In genomic region chr15:78764340-78765153, GRCh38 we compare ENCODE assay signal across 9 cellular contexts. TPM values are rescaled to one million over a fixed set of nuclear protein-coding genes. Genes with fewer than 3 reads are reported as not detected.
DNase-seq lines count a peak whose midpoint lies in the region; ATAC-seq, FAIRE-seq and TF ChIP-seq lines count a peak whose summit lies in the region.
"Not testable (repeated sequence)": the region's sequence is repeated elsewhere in the genome, so short reads cannot be mapped to it uniquely, and the experiment has no call there.
"Had no signal": no experiment of that assay in that cellular context is flagged by ENCODE, and none has a peak within 500 bp of the region (broad histone marks: within the 10 kb centered on the region; RNA-seq: fewer than 3 reads in every experiment).

No MANE protein-coding gene starts in this region.

- ATAC-seq in RWPE2 (ENCODE audit: low read depth), result peak; percentile 11; the same call in 2 of the 3 replicates
- ATAC-seq in mucosa of descending colon, result peak; percentile 39
- ATAC-seq in upper lobe of right lung, result not testable (repeated sequence)

- TF ChIP-seq CTCF in RWPE2 (IDR thresholded peaks at IDR 0.05; ENCODE audit: poor library complexity, severe bottlenecking); glutamatergic neuron (IDR thresholded peaks at IDR 0.05; ENCODE audit: partially characterized antibody, unreplicated experiment); kidney (IDR thresholded peaks at IDR 0.05; ENCODE audit: borderline replicate concordance, extremely low read depth, insufficient read depth); mucosa of descending colon (IDR thresholded peaks at IDR 0.05); progenitor cell of endocrine pancreas (IDR thresholded peaks at IDR 0.05; ENCODE audit: unreplicated experiment); upper lobe of right lung (IDR thresholded peaks at IDR 0.05): not testable (repeated sequence)

- H3K4me1 Mint-ChIP-seq in glutamatergic neuron (ENCODE audit: low read depth, unreplicated experiment); progenitor cell of endocrine pancreas (ENCODE audit: low read depth): not testable (repeated sequence)

- not testable (repeated sequence) for H3K4me3 ChIP-seq in RWPE2 (ENCODE audit: severe bottlenecking); kidney (ENCODE audit: low read length in 2 of 2); mucosa of descending colon; upper lobe of right lung

- not testable (repeated sequence) for H3K4me3 Mint-ChIP-seq in glutamatergic neuron (ENCODE audit: unreplicated experiment); progenitor cell of endocrine pancreas (ENCODE audit: low read depth)

- not testable (repeated sequence) for H3K9ac ChIP-seq in kidney (ENCODE audit: low read length in 2 of 2)

- DNase-seq in DMS 273 (lab: John Stamatoyannopoulos, UW; ENCODE audit: unreplicated experiment) (peak; percentile 41), NCI-H2171 (lab: John Stamatoyannopoulos, UW) (peak; percentile 48), RWPE2 (ENCODE audit: low spot score) (peak; percentile 66), kidney (peak; percentile 59), upper lobe of right lung (peak; percentile 59)
- not testable (repeated sequence) for DNase-seq in glutamatergic neuron; mucosa of descending colon; progenitor cell of endocrine pancreas (ENCODE audit: low spot score, unreplicated experiment)

- not testable (repeated sequence) for H3K36me3 ChIP-seq in RWPE2 (ENCODE audit: low read depth); kidney (ENCODE audit: control insufficient read depth in 1 of 2, insufficient read depth in 2 of 2, low read length in 2 of 2); mucosa of descending colon (ENCODE audit: low read depth); upper lobe of right lung

- peaks cover 20% of the 10 kb centered on the region for H3K27me3 Mint-ChIP-seq in glutamatergic neuron (ENCODE audit: unreplicated experiment)
- H3K27me3 Mint-ChIP-seq in progenitor cell of endocrine pancreas, result not testable (repeated sequence)

- not testable (repeated sequence) for H3K27me3 ChIP-seq in RWPE2 (ENCODE audit: insufficient read depth, poor library complexity, severe bottlenecking); upper lobe of right lung

- FAIRE-seq in kidney (lab: Jason Lieb, UNC), result not testable (repeated sequence)

- not testable (repeated sequence) for H3K36me3 Mint-ChIP-seq in glutamatergic neuron (ENCODE audit: unreplicated experiment); progenitor cell of endocrine pancreas (ENCODE audit: insufficient read depth)

- peaks cover 14% of the 10 kb centered on the region for H3K9me3 Mint-ChIP-seq in glutamatergic neuron (ENCODE audit: unreplicated experiment)
- not testable (repeated sequence) for H3K9me3 Mint-ChIP-seq in progenitor cell of endocrine pancreas (ENCODE audit: low read depth)

- H3K27ac ChIP-seq in RWPE2 (ENCODE audit: poor library complexity, severe bottlenecking); kidney (ENCODE audit: low read depth in 2 of 2, low read length in 2 of 2); upper lobe of right lung: not testable (repeated sequence)

- H3K4me1 ChIP-seq in RWPE2 (ENCODE audit: insufficient read depth, poor library complexity, severe bottlenecking); kidney (ENCODE audit: control insufficient read depth in 1 of 2, insufficient read depth in 1 of 2, low read depth in 1 of 2, low read length in 2 of 2); mucosa of descending colon (ENCODE audit: low read depth); upper lobe of right lung: not testable (repeated sequence)

- H3K9me3 ChIP-seq in RWPE2 (ENCODE audit: severe bottlenecking); kidney (ENCODE audit: control insufficient read depth in 1 of 2, low read length in 2 of 2); mucosa of descending colon; upper lobe of right lung: not testable (repeated sequence)

- peak overlapping the region; percentile 48 for H3K27ac Mint-ChIP-seq in glutamatergic neuron (ENCODE audit: unreplicated experiment)
- peak overlapping the region; percentile 79 for H3K27ac Mint-ChIP-seq in progenitor cell of endocrine pancreas

- intact Hi-C loops in kidney (cut with DNase I); mucosa of descending colon (cut with DNase I, micrococcal nuclease); upper lobe of right lung (cut with DNase I): not testable (repeated sequence)

RNA-seq across cellular contexts. Expression of gene ADAMTS7, which starts 46.7 kb away (rescaled TPM):
- total RNA-seq in glutamatergic neuron (ENCODE audit: unreplicated experiment), result 181 TPM
- 3.1 TPM for total RNA-seq in kidney
- 0.82 TPM for polyA plus RNA-seq in kidney (ENCODE audit: insufficient read depth, low read depth, low replicate concordance)
- 1 to 10 TPM; 1.3 to 5.7 (median 1.8) TPM for total RNA-seq in mucosa of descending colon
- 119 and 127 TPM in 2 replicates for total RNA-seq in progenitor cell of endocrine pancreas
- 9.1 TPM for total RNA-seq in upper lobe of right lung
- total RNA-seq: CD8-positive, alpha-beta T cell had no signal

Comparison
In these comparisons a context has a peak if more than half of its experiments do, and no peak if none do; other contexts are left out.
1. RNA of gene ADAMTS7, which starts 46.7 kb away (total RNA-seq): 181 TPM in glutamatergic neuron (single experiment) and 119 to 127 TPM in progenitor cell of endocrine pancreas; 9.1 TPM in upper lobe of right lung (single experiment), 3.1 TPM in kidney (single experiment) and 1.3 to 5.7 TPM in mucosa of descending colon; every median in the first group is over 10 times any median in the second.